ENCODE assay signal across 4 cellular contexts in genomic region chr4:145248502-145248901, GRCh38.
A peak's percentile ranks its signal among the peaks of the same experiment; 100 is the strongest.
TF ChIP-seq lines count a peak whose summit lies in the region.

No MANE protein-coding gene starts in this region.

TF ChIP-seq in A549, 52 proteins besides CTCF, POLR2A, EP300 and RAD21:
- TF ChIP-seq MAX (IDR thresholded peaks at IDR 0.05) (no peak), MAFK (IDR thresholded peaks at IDR 0.05; ENCODE audit: partially characterized antibody) (peak; percentile 63), FOXS1 (CRISPR knock-in tag; IDR thresholded peaks at IDR 0.05) (no peak), BCL3 (IDR thresholded peaks at IDR 0.05) (no peak), RCOR1 (IDR thresholded peaks at IDR 0.05; ENCODE audit: low read depth, low read length) (no peak)

TF ChIP-seq in IMR-90, 13 proteins besides CTCF, POLR2A, EP300 and RAD21:
- TF ChIP-seq MXI1 (IDR thresholded peaks at IDR 0.05; ENCODE audit: borderline replicate concordance, low read depth, low read length) (no peak), MAFK (IDR thresholded peaks at IDR 0.05; ENCODE audit: low read depth, low read length) (peak; percentile 82)

TF ChIP-seq in K562, 482 proteins besides CTCF, POLR2A, EP300 and RAD21:
- TF ChIP-seq MAFG (tag; conservative IDR thresholded peaks at IDR 0.05) (peak; percentile 48), ZNF316 (IDR thresholded peaks at IDR 0.05) (peak; percentile 75), C11orf30 (IDR thresholded peaks at IDR 0.05; ENCODE audit: low read depth) (peak; percentile 59), HDAC3 (IDR thresholded peaks at IDR 0.05; ENCODE audit: borderline replicate concordance, partially characterized antibody) (no peak), FOXP1 (CRISPR knock-in tag; IDR thresholded peaks at IDR 0.05) (no peak), MAFF (IDR thresholded peaks at IDR 0.05; ENCODE audit: low read length) (peak; percentile 61), MAFK (IDR thresholded peaks at IDR 0.05; ENCODE audit: low read length) (peak; percentile 35; the same call in 1 of the 2 replicates), ZNF830 (CRISPR knock-in tag; IDR thresholded peaks at IDR 0.05) (no peak), THAP7 (CRISPR knock-in tag; IDR thresholded peaks at IDR 0.05) (no peak)

TF ChIP-seq in endothelial cell of umbilical vein, 7 proteins besides CTCF, POLR2A, EP300 and RAD21:
- TF ChIP-seq MAX (IDR thresholded peaks at IDR 0.05; ENCODE audit: insufficient read depth, insufficient read length): no peak
- TF ChIP-seq MYC (IDR thresholded peaks at IDR 0.05; ENCODE audit: low read depth, low read length): no peak
- no peak for TF ChIP-seq EZH2 (IDR thresholded peaks at IDR 0.05; ENCODE audit: borderline replicate concordance, low read depth, low read length, severe bottlenecking)
- no peak for TF ChIP-seq GATA2 (IDR thresholded peaks at IDR 0.05; ENCODE audit: insufficient read depth, insufficient read length, low read depth, low read length)
- no peak for TF ChIP-seq FOS (IDR thresholded peaks at IDR 0.05; ENCODE audit: borderline replicate concordance, insufficient read depth, low read length)
- no peak for TF ChIP-seq POLR2AphosphoS5 (IDR thresholded peaks at IDR 0.05; ENCODE audit: insufficient read depth, low read depth, low read length)
- TF ChIP-seq JUN (IDR thresholded peaks at IDR 0.05; ENCODE audit: borderline replicate concordance, insufficient read depth, insufficient read length, low read depth): no peak
TF ChIP-seq in endothelial cell of umbilical vein: peak in this region for 0.
